7 cellular contexts compared by ENCODE assay signal in genomic region chr1:167819849-167820683, GRCh38.
A peak's percentile ranks its signal among the peaks of the same experiment; 100 is the strongest.
DNase-seq lines count a peak whose midpoint lies in the region; ATAC-seq, FAIRE-seq and TF ChIP-seq lines count a peak whose summit lies in the region.

No MANE protein-coding gene starts in this region.

- no peaks in the 10 kb centered on the region for H3K9me2 ChIP-seq in SK-N-SH

- no peak for FAIRE-seq in kidney (lab: Jason Lieb, UNC)

- peak in 1 of 2 experiments; percentile 90; a peak in 2 of 4 replicates for TF ChIP-seq EP300 in SK-N-SH (IDR thresholded peaks at IDR 0.05; ENCODE audit: borderline replicate concordance in 1 of 2, low read depth in 1 of 2, low read length in 1 of 2)

- H3K4me2 ChIP-seq in SK-N-SH, result peak overlapping the region; percentile 65

- peak overlapping the region; percentile 35 to 54; a peak in 3 of 4 replicates for H3K4me3 ChIP-seq in SK-N-SH (ENCODE audit: low read depth in 2 of 2, low read length in 1 of 2)
- peak overlapping the region; percentile 34 to 57 for H3K4me3 ChIP-seq in kidney (ENCODE audit: low read length in 2 of 2)
- H3K4me3 ChIP-seq in skeletal muscle tissue (ENCODE audit: low read length in 3 of 3), result peak overlapping the region; percentile 11 to 65 (median 63)

- H3K9me3 ChIP-seq in SK-N-SH (peaks cover 7% of the 10 kb centered on the region; the same call in 1 of the 2 replicates), kidney (ENCODE audit: control insufficient read depth in 1 of 2, low read length in 2 of 2) (peaks cover 3 to 6% of the 10 kb centered on the region in 2 donors), skeletal muscle tissue (ENCODE audit: control insufficient read depth in 3 of 3, low read length in 3 of 3) (peaks cover 0 to 3% (median 3%) of the 10 kb centered on the region in 3 donors)

- CTCF ChIA-PET in SK-N-SH (lab: Yijun Ruan, JAX), result interaction anchor here (1.0 to 1.6 kb wide), 2 partner anchors 10 to 262 kb away, joined by 4 read pairs; no protein-coding TSS in a partner anchor

- TF ChIP-seq CTCF in GM13977 (IDR thresholded peaks at IDR 0.05; ENCODE audit: extremely low read depth, insufficient read depth, missing control alignments), result no peak
- no peak for TF ChIP-seq CTCF in SK-N-SH (IDR thresholded peaks at IDR 0.05)
- TF ChIP-seq CTCF in kidney (IDR thresholded peaks at IDR 0.05; ENCODE audit: borderline replicate concordance, extremely low read depth, insufficient read depth), result no peak

- H3K9ac ChIP-seq in SK-N-SH (peak overlapping the region; percentile 63), kidney (ENCODE audit: low read length in 2 of 2) (no peak overlapping the region), skeletal muscle tissue (ENCODE audit: low read depth in 1 of 3, low read length in 3 of 3) (peak overlapping the region; percentile 28 to 60 (median 30))

- H3K79me2 ChIP-seq in SK-N-SH (ENCODE audit: insufficient read depth), result peaks cover 6% of the 10 kb centered on the region; the same call in 1 of the 2 replicates

- H3K27me3 ChIP-seq in SK-N-SH (ENCODE audit: insufficient read depth) (no peaks in the 10 kb centered on the region), skeletal muscle tissue (ENCODE audit: control insufficient read depth in 3 of 3, insufficient read depth in 3 of 3, low read length in 3 of 3) (no peaks in the 10 kb centered on the region)

- intact Hi-C loops in kidney (cut with DNase I), result no loop called here

- H3K36me3 ChIP-seq in SK-N-SH (replicated peaks in 1 of 2; ENCODE audit: control insufficient read depth in 1 of 2, insufficient read depth in 2 of 2, low read length in 1 of 2) (peaks cover 0 to 5% of the 10 kb centered on the region in 2 experiments), kidney (ENCODE audit: control insufficient read depth in 1 of 2, insufficient read depth in 2 of 2, low read length in 2 of 2) (no peaks in the 10 kb centered on the region), skeletal muscle tissue (ENCODE audit: control insufficient read depth in 3 of 3, insufficient read depth in 3 of 3, low read length in 3 of 3) (no peaks in the 10 kb centered on the region)

- POLR2A ChIA-PET in SK-N-SH (lab: Yijun Ruan, JAX), result no interaction called here

- no peaks in the 10 kb centered on the region for H4K20me1 ChIP-seq in SK-N-SH (ENCODE audit: insufficient read depth)

- DNase-seq in GM13977 (ENCODE audit: low spot score), result peak; percentile 74
- peak; percentile 92 for DNase-seq in SK-N-SH
- DNase-seq in kidney, result peak; percentile 95

- H3K4me1 ChIP-seq in SK-N-SH (ENCODE audit: control insufficient read depth in 1 of 2, insufficient read depth in 2 of 2, low read depth in 1 of 2, low read length in 1 of 2) (peaks cover 0 to 16% of the 10 kb centered on the region in 2 experiments; a peak in 1 of 4 replicates), kidney (ENCODE audit: control insufficient read depth in 1 of 2, insufficient read depth in 1 of 2, low read depth in 1 of 2, low read length in 2 of 2) (peaks cover 0 to 2% of the 10 kb centered on the region in 2 donors), skeletal muscle tissue (ENCODE audit: control insufficient read depth in 3 of 3, insufficient read depth in 3 of 3, low read length in 3 of 3) (peaks cover 0 to 4% (median 0%) of the 10 kb centered on the region in 3 donors)

- peak overlapping the region; percentile 44 to 99; a peak in 3 of 4 replicates for H3K27ac ChIP-seq in SK-N-SH (ENCODE audit: low read depth in 2 of 2, low read length in 1 of 2)
- peak overlapping the region; percentile 10 for H3K27ac ChIP-seq in cingulate gyrus (ENCODE audit: low read depth, low read length)
- H3K27ac ChIP-seq in kidney (ENCODE audit: low read depth in 2 of 2, low read length in 2 of 2), result peak overlapping the region in 1 of 2 donors; percentile 3
- peak overlapping the region; percentile 79 for H3K27ac ChIP-seq in skeletal muscle tissue (ENCODE audit: low read depth, low read length)

- 17% methylated on average over 21 of the region's 35 CpGs for WGBS in SK-N-SH (ENCODE audit: low lambda C conversion rate)

- peak overlapping the region; percentile 67 for H2AFZ ChIP-seq in SK-N-SH (ENCODE audit: low read depth)

- in situ Hi-C loops in GM13977 (cut with MboI; ENCODE audit: low pct_unique_long_range_greater_than_20kb, low sequenced_read_pairs, unreplicated experiment), result no loop called here

- 0 out of 2 replicates have a peak, but pooled peaks have one; percentile 2 for TF ChIP-seq RAD21 in SK-N-SH (IDR thresholded peaks at IDR 0.05; ENCODE audit: low read length)

- peak; percentile 56 for ATAC-seq in HG03139 (IDR thresholded peaks at IDR 0.05; ENCODE audit: unreplicated experiment)
- no peak for ATAC-seq in GM18873 (IDR thresholded peaks at IDR 0.05; ENCODE audit: low FRiP score, unreplicated experiment)

- peaks cover 32% of the 10 kb centered on the region for H3F3A ChIP-seq in SK-N-SH (replicated peaks; ENCODE audit: insufficient read depth)

TF ChIP-seq in SK-N-SH, 30 proteins besides CTCF, POLR2A, EP300 and RAD21 (continues in another document):
- TF ChIP-seq FOSL2 (IDR thresholded peaks at IDR 0.05; ENCODE audit: borderline replicate concordance, low read depth) (peak; percentile 86), JUND (IDR thresholded peaks at IDR 0.05) (peak; percentile 79), TEAD4 (IDR thresholded peaks at IDR 0.05; ENCODE audit: borderline replicate concordance, insufficient read depth) (peak; percentile 96), NRF1 (IDR thresholded peaks at IDR 0.05; ENCODE audit: low read depth, low read length) (no peak), PBX3 (IDR thresholded peaks at IDR 0.05) (peak; percentile 55), TCF12 (IDR thresholded peaks at IDR 0.05) (peak; percentile 69), RXRA (IDR thresholded peaks at IDR 0.05; ENCODE audit: borderline replicate concordance, low read depth) (peak; percentile 57; the same call in 1 of the 2 replicates), NFIC (IDR thresholded peaks at IDR 0.05; ENCODE audit: borderline replicate concordance) (peak; percentile 88), IRF3 (IDR thresholded peaks at IDR 0.05; ENCODE audit: low read depth, low read length) (no peak), TAF1 (IDR thresholded peaks at IDR 0.05; ENCODE audit: borderline replicate concordance, low read depth, low read length) (peak; percentile 28; the same call in 1 of the 2 replicates), FOXJ3 (CRISPR knock-in tag; IDR thresholded peaks at IDR 0.05) (no peak), MEF2A (IDR thresholded peaks at IDR 0.05; ENCODE audit: borderline replicate concordance, low read depth) (peak; percentile 97), SIN3A (IDR thresholded peaks at IDR 0.05; ENCODE audit: borderline replicate concordance, low read depth, low read length) (0 out of 2 replicates have a peak, but pooled peaks have one; percentile 39), CHD2 (IDR thresholded peaks at IDR 0.05; ENCODE audit: low read length, partially characterized antibody) (no peak), FOXM1 (IDR thresholded peaks at IDR 0.05; ENCODE audit: low read depth) (0 out of 2 replicates have a peak, but pooled peaks have one; percentile 61)
- TF ChIP-seq, protein P1, sequence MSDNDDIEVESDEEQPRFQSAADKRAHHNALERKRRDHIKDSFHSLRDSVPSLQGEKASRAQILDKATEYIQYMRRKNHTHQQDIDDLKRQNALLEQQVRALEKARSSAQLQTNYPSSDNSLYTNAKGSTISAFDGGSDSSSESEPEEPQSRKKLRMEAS (IDR thresholded peaks at IDR 0.05; ENCODE audit: low read depth), result peak; percentile 64; the same call in 1 of the 2 replicates
- TF ChIP-seq, protein P2, sequence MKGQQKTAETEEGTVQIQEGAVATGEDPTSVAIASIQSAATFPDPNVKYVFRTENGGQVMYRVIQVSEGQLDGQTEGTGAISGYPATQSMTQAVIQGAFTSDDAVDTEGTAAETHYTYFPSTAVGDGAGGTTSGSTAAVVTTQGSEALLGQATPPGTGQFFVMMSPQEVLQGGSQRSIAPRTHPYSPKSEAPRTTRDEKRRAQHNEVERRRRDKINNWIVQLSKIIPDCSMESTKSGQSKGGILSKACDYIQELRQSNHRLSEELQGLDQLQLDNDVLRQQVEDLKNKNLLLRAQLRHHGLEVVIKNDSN (IDR thresholded peaks at IDR 0.05; ENCODE audit: borderline replicate concordance, low read depth), result 0 out of 2 replicates have a peak, but pooled peaks have one; percentile 19
- TF ChIP-seq, protein P3, sequence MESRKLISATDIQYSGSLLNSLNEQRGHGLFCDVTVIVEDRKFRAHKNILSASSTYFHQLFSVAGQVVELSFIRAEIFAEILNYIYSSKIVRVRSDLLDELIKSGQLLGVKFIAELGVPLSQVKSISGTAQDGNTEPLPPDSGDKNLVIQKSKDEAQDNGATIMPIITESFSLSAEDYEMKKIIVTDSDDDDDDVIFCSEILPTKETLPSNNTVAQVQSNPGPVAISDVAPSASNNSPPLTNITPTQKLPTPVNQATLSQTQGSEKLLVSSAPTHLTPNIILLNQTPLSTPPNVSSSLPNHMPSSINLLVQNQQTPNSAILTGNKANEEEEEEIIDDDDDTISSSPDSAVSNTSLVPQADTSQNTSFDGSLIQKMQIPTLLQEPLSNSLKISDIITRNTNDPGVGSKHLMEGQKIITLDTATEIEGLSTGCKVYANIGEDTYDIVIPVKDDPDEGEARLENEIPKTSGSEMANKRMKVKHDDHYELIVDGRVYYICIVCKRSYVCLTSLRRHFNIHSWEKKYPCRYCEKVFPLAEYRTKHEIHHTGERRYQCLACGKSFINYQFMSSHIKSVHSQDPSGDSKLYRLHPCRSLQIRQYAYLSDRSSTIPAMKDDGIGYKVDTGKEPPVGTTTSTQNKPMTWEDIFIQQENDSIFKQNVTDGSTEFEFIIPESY (IDR thresholded peaks at IDR 0.05; ENCODE audit: borderline replicate concordance, low read depth), result 0 out of 2 replicates have a peak, but pooled peaks have one; percentile 47

Comparison
In these comparisons a context has a peak if more than half of its experiments do, and no peak if none do; other contexts are left out.
1. H3K9ac ChIP-seq: peak in SK-N-SH (single experiment) and skeletal muscle tissue (3 of 3); none in kidney (0 of 2).
2. Peak in every context shown above with its lines, with median percentiles within 50 percentile points of each other: DNase-seq and H3K4me3 ChIP-seq.